ENCODE assay signal across 9 cellular contexts in genomic region chr14:77139540-77140342, GRCh38. TPM values are rescaled to one million over a fixed set of nuclear protein-coding genes. Genes with fewer than 3 reads are reported as not detected.
DNase-seq lines count a peak whose midpoint lies in the region; ATAC-seq and TF ChIP-seq lines count a peak whose summit lies in the region.
"Had no signal": no experiment of that assay in that cellular context is flagged by ENCODE, and none has a peak within 500 bp of the region (broad histone marks: within the 10 kb centered on the region; RNA-seq: fewer than 3 reads in every experiment).

No MANE protein-coding gene starts in this region.

- intact Hi-C loops in head of caudate nucleus (cut with DNase I), result no loop called here

- no peak overlapping the region for H3K27ac Mint-ChIP-seq in activated T-cell treated with anti-CD3 and anti-CD28 coated beads, Interleukin-2, amount 50 U/mL, for 72 hours

- peak; percentile 62 for TF ChIP-seq CTCF in AG04449 (IDR thresholded peaks at IDR 0.05; ENCODE audit: insufficient read depth, low read length, missing control alignments)
- TF ChIP-seq CTCF in GM12873 (IDR thresholded peaks at IDR 0.05; ENCODE audit: insufficient read depth, low read depth, low read length, missing control alignments), result peak; percentile 68

- H3K9me3 Mint-ChIP-seq in activated T-cell treated with anti-CD3 and anti-CD28 coated beads, Interleukin-2, amount 50 U/mL, for 72 hours, result no peaks in the 10 kb centered on the region

- CTCF ChIA-PET in AG04449 (lab: Yijun Ruan, JAX), result interaction anchor here (1.2 to 1.4 kb wide), 2 partner anchors 13 to 30 kb away, joined by 3 read pairs; no protein-coding TSS in a partner anchor

- peak; percentile 81 to 83 for ATAC-seq in activated T-cell treated with anti-CD3 and anti-CD28 coated beads, Interleukin-2, amount 50 U/mL, for 72 hours (replicated peaks in 1 of 2)
- no peak for ATAC-seq in GM19328 (IDR thresholded peaks at IDR 0.05; ENCODE audit: unreplicated experiment)

- no peak for DNase-seq in AG04449 (ENCODE audit: low read depth, low spot score)
- DNase-seq in NCI-H446 treated with DMSO at 0.1 percent for 48 hours (lab: John Stamatoyannopoulos, UW), result peak; percentile 29
- DNase-seq in activated T-cell treated with anti-CD3 and anti-CD28 coated beads, Interleukin-2, amount 50 U/mL, for 72 hours, result peak; percentile 70 to 73
- DNase-seq in head of caudate nucleus, result peak in 39 of 42 donors; percentile 36 to 85 (median 75)
- peak; percentile 23 to 58 for DNase-seq in stimulated activated CD4-positive, alpha-beta T cell treated with anti-CD3 and anti-CD28 coated beads, Interleukin-12 subunit alpha, Interleukin-12 subunit beta, amount 100 ng/mL, for 24 hours (ENCODE audit: low read depth in 2 of 2)
- no peak for DNase-seq in kidney glomerular epithelial cell (lab: John Stamatoyannopoulos, UW)
- DNase-seq: left cardiac atrium had no signal

- no peaks in the 10 kb centered on the region for H3K36me3 Mint-ChIP-seq in activated T-cell treated with anti-CD3 and anti-CD28 coated beads, Interleukin-2, amount 50 U/mL, for 72 hours (ENCODE audit: insufficient read depth in 2 of 2)

- peaks cover 84% of the 10 kb centered on the region for H3K27me3 Mint-ChIP-seq in activated T-cell treated with anti-CD3 and anti-CD28 coated beads, Interleukin-2, amount 50 U/mL, for 72 hours (ENCODE audit: low read depth)

- H3K4me1 Mint-ChIP-seq in activated T-cell treated with anti-CD3 and anti-CD28 coated beads, Interleukin-2, amount 50 U/mL, for 72 hours (ENCODE audit: low read depth), result peaks cover 10% of the 10 kb centered on the region

- H3K4me3 ChIP-seq in AG04449 (ENCODE audit: low read depth, low read length), result no peak overlapping the region

- H3K4me3 Mint-ChIP-seq in activated T-cell treated with anti-CD3 and anti-CD28 coated beads, Interleukin-2, amount 50 U/mL, for 72 hours, result peak overlapping the region; percentile 67 to 72

- POLR2A ChIA-PET in AG04449 (lab: Yijun Ruan, JAX), result no interaction called here

RNA-seq across cellular contexts. Expression of gene ZDHHC22, which starts 1.9 kb away (rescaled TPM):
- total RNA-seq in activated T-cell treated with anti-CD3 and anti-CD28 coated beads, Interleukin-2, amount 50 U/mL, for 72 hours, result not detected
- total RNA-seq: left cardiac atrium had no signal

RNA-seq across cellular contexts. Expression of gene CIPC, which starts 41.7 kb away (rescaled TPM):
- total RNA-seq in activated T-cell treated with anti-CD3 and anti-CD28 coated beads, Interleukin-2, amount 50 U/mL, for 72 hours, result 1 to 10 TPM; 5.1 to 6.4 TPM

RNA-seq across cellular contexts. Expression of gene TMEM63C, which starts 41.9 kb away (rescaled TPM):
- total RNA-seq in activated T-cell treated with anti-CD3 and anti-CD28 coated beads, Interleukin-2, amount 50 U/mL, for 72 hours, result 1 to 10 TPM; 1.9 to 2.1 TPM
- total RNA-seq: left cardiac atrium had no signal

Comparison
In these comparisons a context has a peak if more than half of its experiments do, and no peak if none do; other contexts are left out.
1. DNase-seq: peak in NCI-H446 treated with DMSO at 0.1 percent for 48 hours (single experiment), activated T-cell treated with anti-CD3 and anti-CD28 coated beads, Interleukin-2, amount 50 U/mL, for 72 hours (2 of 2), head of caudate nucleus (39 of 42) and stimulated activated CD4-positive, alpha-beta T cell treated with anti-CD3 and anti-CD28 coated beads, Interleukin-12 subunit alpha, Interleukin-12 subunit beta, amount 100 ng/mL, for 24 hours (2 of 2); none in AG04449 (single experiment) and kidney glomerular epithelial cell (single experiment).